Comparison of ENCODE assay signal across 16 cellular contexts in genomic region chr13:80038371-80038770, GRCh38.
"Had no signal": no experiment of that assay in that cellular context is flagged by ENCODE, and none has a peak within 500 bp of the region (broad histone marks: within the 10 kb centered on the region; RNA-seq: fewer than 3 reads in every experiment).

No MANE protein-coding gene starts in this region.

- H3K9me3 Mint-ChIP-seq: activated CD4-positive, alpha-beta memory T cell treated with anti-CD3 and anti-CD28 coated beads, Interleukin-2, amount 10 ng/mL, durations not matched to agents 7 days and 5 days had no signal

- DNase-seq: activated CD4-positive, alpha-beta memory T cell treated with anti-CD3 and anti-CD28 coated beads, Interleukin-2, amount 10 ng/mL, durations not matched to agents 7 days and 5 days; activated naive CD4-positive, alpha-beta T cell treated with Interleukin-2 at 50 U/mL for 16 hours; activated naive CD8-positive, alpha-beta T cell treated with anti-CD3 and anti-CD28 coated beads, Interleukin-2, amount 50 U/mL, for 24 hours; caudate nucleus; colonic mucosa; effector CD8-positive, alpha-beta T cell; midbrain; posterior cingulate gyrus; right cardiac atrium; spleen; stimulated activated CD4-positive, alpha-beta T cell treated with anti-CD3 and anti-CD28 coated beads, Interleukin-2, amount 100 ng/mL, for 24 hours; stimulated activated naive CD4-positive, alpha-beta T cell; T-cell; trophoblast cell had no signal

- H3K4me3 ChIP-seq: ascending aorta, colonic mucosa, spleen had no signal

- H3K27me3 ChIP-seq: ascending aorta, colonic mucosa, spleen had no signal

- H3K36me3 ChIP-seq: ascending aorta, colonic mucosa, spleen had no signal

- H3K4me1 ChIP-seq: ascending aorta, colonic mucosa had no signal

- ATAC-seq: activated naive CD8-positive, alpha-beta T cell treated with anti-CD3 and anti-CD28 coated beads, Interleukin-2, amount 50 U/mL, for 24 hours; right cardiac atrium; T-cell had no signal

- H3K36me3 Mint-ChIP-seq: T-cell had no signal

- H3K27me3 Mint-ChIP-seq: activated CD4-positive, alpha-beta memory T cell treated with anti-CD3 and anti-CD28 coated beads, Interleukin-2, amount 10 ng/mL, durations not matched to agents 7 days and 5 days; T-cell had no signal

- H3K4me1 Mint-ChIP-seq: activated CD4-positive, alpha-beta memory T cell treated with anti-CD3 and anti-CD28 coated beads, Interleukin-2, amount 10 ng/mL, durations not matched to agents 7 days and 5 days had no signal

- H3K27ac Mint-ChIP-seq: activated CD4-positive, alpha-beta memory T cell treated with anti-CD3 and anti-CD28 coated beads, Interleukin-2, amount 10 ng/mL, durations not matched to agents 7 days and 5 days; activated naive CD8-positive, alpha-beta T cell treated with anti-CD3 and anti-CD28 coated beads, Interleukin-2, amount 50 U/mL, for 24 hours; T-cell had no signal

- H3K4me3 Mint-ChIP-seq: activated CD4-positive, alpha-beta memory T cell treated with anti-CD3 and anti-CD28 coated beads, Interleukin-2, amount 10 ng/mL, durations not matched to agents 7 days and 5 days; activated naive CD8-positive, alpha-beta T cell treated with anti-CD3 and anti-CD28 coated beads, Interleukin-2, amount 50 U/mL, for 24 hours; T-cell had no signal

- H3K27ac ChIP-seq: ascending aorta, colonic mucosa, VCaP had no signal

- H3K9me3 ChIP-seq: ascending aorta, colonic mucosa, spleen had no signal
